In the genomic region with DNA sequence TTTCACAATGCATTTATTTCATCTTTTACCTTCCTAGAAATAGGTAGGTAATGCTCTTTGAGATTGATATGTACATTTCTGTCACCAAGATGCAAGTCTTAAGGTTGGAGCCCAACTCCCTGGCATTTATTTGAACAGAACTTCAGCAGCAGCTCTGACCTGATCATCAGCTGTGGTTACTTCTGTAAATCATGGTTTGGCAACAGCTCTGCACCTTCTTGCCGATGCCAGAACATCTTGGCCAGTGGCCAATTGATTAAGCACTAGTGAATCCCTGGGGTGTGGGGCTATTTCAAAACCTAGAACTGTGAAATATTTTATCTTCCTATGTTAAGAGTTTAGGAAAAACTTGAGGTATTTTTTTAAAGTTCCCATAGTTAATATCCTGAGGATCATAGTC, we compare ENCODE assay signal across 10 cellular contexts.
DNase-seq lines count a peak whose midpoint lies in the region; ATAC-seq, FAIRE-seq and TF ChIP-seq lines count a peak whose summit lies in the region.
"Had no signal": no experiment of that assay in that cellular context is flagged by ENCODE, and none has a peak within 500 bp of the region (broad histone marks: within the 10 kb centered on the region; RNA-seq: fewer than 3 reads in every experiment).

No MANE protein-coding gene starts in this region.

- H3F3A ChIP-seq in SK-N-SH (replicated peaks; ENCODE audit: insufficient read depth): no peaks in the 10 kb centered on the region

- no peaks in the 10 kb centered on the region for H3K4me1 Mint-ChIP-seq in natural killer cell treated with Interleukin-12 subunit alpha and Interleukin-12 subunit beta and Interleukin-15 and Interleukin-18, amount 100 ng/mL, for 72 hours (ENCODE audit: low read depth in 2 of 2)

- 0% methylated on average over 1 of the region's 1 CpG for WGBS in SK-N-SH (ENCODE audit: low lambda C conversion rate)
- WGBS in small intestine, 3 donors: 3 to 16% (median 3%) methylated on average over 1 of the region's 1 CpG

- TF ChIP-seq EP300 in SK-N-SH (IDR thresholded peaks at IDR 0.05; ENCODE audit: borderline replicate concordance in 1 of 2, low read depth in 1 of 2, low read length in 1 of 2): no peak

- H4K20me1 ChIP-seq in SK-N-SH (ENCODE audit: insufficient read depth): no peaks in the 10 kb centered on the region

- H3K27me3 ChIP-seq in SK-N-SH (ENCODE audit: insufficient read depth) (no peaks in the 10 kb centered on the region), small intestine (ENCODE audit: control insufficient read depth in 2 of 2, insufficient read depth in 2 of 2, low read length in 2 of 2) (no peaks in the 10 kb centered on the region)

- ATAC-seq in natural killer cell treated with Interleukin-12 subunit alpha and Interleukin-12 subunit beta and Interleukin-15 and Interleukin-18, amount 100 ng/mL, for 72 hours: no peak

- no peak overlapping the region for H3K9ac ChIP-seq in SK-N-SH

- no peaks in the 10 kb centered on the region for H3K9me3 ChIP-seq in SK-N-SH
- H3K9me3 ChIP-seq in small intestine (ENCODE audit: control insufficient read depth, low read depth): no peaks in the 10 kb centered on the region

- TF ChIP-seq CTCF in SK-N-SH (IDR thresholded peaks at IDR 0.05): no peak

- H3K9me3 Mint-ChIP-seq in natural killer cell treated with Interleukin-12 subunit alpha and Interleukin-12 subunit beta and Interleukin-15 and Interleukin-18, amount 100 ng/mL, for 72 hours: peaks cover 3% of the 10 kb centered on the region

- H3K36me3 Mint-ChIP-seq in natural killer cell treated with Interleukin-12 subunit alpha and Interleukin-12 subunit beta and Interleukin-15 and Interleukin-18, amount 100 ng/mL, for 72 hours: peaks cover 8% of the 10 kb centered on the region

- no peak overlapping the region for H3K4me2 ChIP-seq in SK-N-SH

- H3K27ac ChIP-seq in SK-N-SH (ENCODE audit: low read depth in 2 of 2, low read length in 1 of 2) (no peak overlapping the region), small intestine (ENCODE audit: low read depth in 1 of 2, low read length in 1 of 2) (no peak overlapping the region)

- no peak overlapping the region for H3K4me3 Mint-ChIP-seq in natural killer cell treated with Interleukin-12 subunit alpha and Interleukin-12 subunit beta and Interleukin-15 and Interleukin-18, amount 100 ng/mL, for 72 hours
- H3K4me3 Mint-ChIP-seq: activated naive CD4-positive, alpha-beta T cell treated with anti-CD3 and anti-CD28 coated beads for 36 hours; T-helper 1 cell treated with Interleukin-12 subunit alpha and Interleukin-12 subunit beta and Interleukin-4 antibody, amounts not matched to agents 30 μg/mL and 1 μg/mL, for 36 hours had no signal

- no peak overlapping the region for H3K4me3 ChIP-seq in SK-N-SH (ENCODE audit: low read depth in 2 of 2, low read length in 1 of 2)
- H3K4me3 ChIP-seq in small intestine (ENCODE audit: low read depth in 1 of 2, low read length in 2 of 2): no peak overlapping the region

- H3K27ac Mint-ChIP-seq in natural killer cell treated with Interleukin-12 subunit alpha and Interleukin-12 subunit beta and Interleukin-15 and Interleukin-18, amount 100 ng/mL, for 72 hours: no peak overlapping the region
- H3K27ac Mint-ChIP-seq: activated naive CD4-positive, alpha-beta T cell treated with anti-CD3 and anti-CD28 coated beads for 36 hours; T-helper 1 cell treated with Interleukin-12 subunit alpha and Interleukin-12 subunit beta and Interleukin-4 antibody, amounts not matched to agents 30 μg/mL and 1 μg/mL, for 36 hours had no signal

- H3K36me3 ChIP-seq in SK-N-SH (replicated peaks in 1 of 2; ENCODE audit: control insufficient read depth in 1 of 2, insufficient read depth in 2 of 2, low read length in 1 of 2): no peaks in the 10 kb centered on the region
- H3K36me3 ChIP-seq in small intestine (ENCODE audit: control insufficient read depth in 2 of 2, insufficient read depth in 2 of 2, low read length in 2 of 2): no peaks in the 10 kb centered on the region

- peaks cover 6 to 8% of the 10 kb centered on the region in 2 donors for H3K27me3 Mint-ChIP-seq in natural killer cell treated with Interleukin-12 subunit alpha and Interleukin-12 subunit beta and Interleukin-15 and Interleukin-18, amount 100 ng/mL, for 72 hours

- TF ChIP-seq RAD21 in SK-N-SH (IDR thresholded peaks at IDR 0.05; ENCODE audit: low read length): no peak

- no peaks in the 10 kb centered on the region for H3K79me2 ChIP-seq in SK-N-SH (ENCODE audit: insufficient read depth)

- no peaks in the 10 kb centered on the region for H3K9me2 ChIP-seq in SK-N-SH

- CTCF ChIA-PET in SK-N-SH (lab: Yijun Ruan, JAX): no interaction called here

- no peak for FAIRE-seq in small intestine (lab: Jason Lieb, UNC)

- POLR2A ChIA-PET in SK-N-SH (lab: Yijun Ruan, JAX): no interaction called here

- peak; percentile 11 for DNase-seq in NCI-H510A treated with DMSO at 0.1 percent for 48 hours (lab: John Stamatoyannopoulos, UW)
- no peak for DNase-seq in NCI-H510A (lab: John Stamatoyannopoulos, UW)
- peak; percentile 34 for DNase-seq in LoVo (ENCODE audit: low spot score)
- peak; percentile 13 for DNase-seq in SK-N-SH
- peak; percentile 24 for DNase-seq in small intestine
- no peak for DNase-seq in natural killer cell treated with Interleukin-12 subunit alpha and Interleukin-12 subunit beta and Interleukin-15 and Interleukin-18, amount 100 ng/mL, for 72 hours (ENCODE audit: low spot score)
- no peak for DNase-seq in foreskin melanocyte
- no peak for DNase-seq in AML-193 (lab: John Stamatoyannopoulos, UW)
- DNase-seq: activated naive CD4-positive, alpha-beta T cell treated with anti-CD3 and anti-CD28 coated beads for 36 hours had no signal

- peaks cover 0 to 2% of the 10 kb centered on the region in 2 experiments; a peak in 3 of 4 replicates for H3K4me1 ChIP-seq in SK-N-SH (ENCODE audit: control insufficient read depth in 1 of 2, insufficient read depth in 2 of 2, low read depth in 1 of 2, low read length in 1 of 2)
- no peaks in the 10 kb centered on the region for H3K4me1 ChIP-seq in small intestine (ENCODE audit: control insufficient read depth in 2 of 2, insufficient read depth in 1 of 2, low read depth in 1 of 2, low read length in 1 of 2)

- no peak overlapping the region for H2AFZ ChIP-seq in SK-N-SH (ENCODE audit: low read depth)

TF ChIP-seq in SK-N-SH, 30 proteins besides CTCF, POLR2A, EP300 and RAD21:
- TF ChIP-seq FOXJ3 (CRISPR knock-in tag; IDR thresholded peaks at IDR 0.05) (no peak), NRF1 (IDR thresholded peaks at IDR 0.05; ENCODE audit: low read depth, low read length) (no peak), ZBTB33 (IDR thresholded peaks at IDR 0.05; ENCODE audit: borderline replicate concordance, low read depth) (no peak), NFIC (IDR thresholded peaks at IDR 0.05; ENCODE audit: borderline replicate concordance) (peak; percentile 67; the same call in 1 of the 2 replicates), JUND (IDR thresholded peaks at IDR 0.05) (no peak), POLR2AphosphoS5 (IDR thresholded peaks at IDR 0.05; ENCODE audit: low read depth, low read length) (no peak), GATA2 (CRISPR knock-in tag; IDR thresholded peaks at IDR 0.05) (no peak), GABPA (IDR thresholded peaks at IDR 0.05; ENCODE audit: low read depth) (no peak)
- TF ChIP-seq, protein P1, sequence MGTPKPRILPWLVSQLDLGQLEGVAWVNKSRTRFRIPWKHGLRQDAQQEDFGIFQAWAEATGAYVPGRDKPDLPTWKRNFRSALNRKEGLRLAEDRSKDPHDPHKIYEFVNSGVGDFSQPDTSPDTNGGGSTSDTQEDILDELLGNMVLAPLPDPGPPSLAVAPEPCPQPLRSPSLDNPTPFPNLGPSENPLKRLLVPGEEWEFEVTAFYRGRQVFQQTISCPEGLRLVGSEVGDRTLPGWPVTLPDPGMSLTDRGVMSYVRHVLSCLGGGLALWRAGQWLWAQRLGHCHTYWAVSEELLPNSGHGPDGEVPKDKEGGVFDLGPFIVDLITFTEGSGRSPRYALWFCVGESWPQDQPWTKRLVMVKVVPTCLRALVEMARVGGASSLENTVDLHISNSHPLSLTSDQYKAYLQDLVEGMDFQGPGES (IDR thresholded peaks at IDR 0.05; ENCODE audit: low read depth, low read length): no peak

Comparison
In these comparisons a context has a peak if more than half of its experiments do, and no peak if none do; other contexts are left out.
1. DNase-seq: peak in NCI-H510A treated with DMSO at 0.1 percent for 48 hours (single experiment), LoVo (single experiment), SK-N-SH (single experiment) and small intestine (single experiment); none in NCI-H510A (single experiment), natural killer cell treated with Interleukin-12 subunit alpha and Interleukin-12 subunit beta and Interleukin-15 and Interleukin-18, amount 100 ng/mL, for 72 hours (single experiment), foreskin melanocyte (single experiment) and AML-193 (0 of 2).